Comparison of ENCODE assay signal across 9 cellular contexts in genomic region chr7:5591547-5591899, GRCh38. TPM values are rescaled to one million over a fixed set of nuclear protein-coding genes. Genes with fewer than 3 reads are reported as not detected.
DNase-seq lines count a peak whose midpoint lies in the region; ATAC-seq and TF ChIP-seq lines count a peak whose summit lies in the region.
"Had no signal": no experiment of that assay in that cellular context is flagged by ENCODE, and none has a peak within 500 bp of the region (broad histone marks: within the 10 kb centered on the region; RNA-seq: fewer than 3 reads in every experiment).

No MANE protein-coding gene starts in this region.

- no peak for TF ChIP-seq CTCF in colonic mucosa (IDR thresholded peaks at IDR 0.05)

- peak overlapping the region; percentile 74 for H3K4me3 Mint-ChIP-seq in central memory CD8-positive, alpha-beta T cell
- H3K4me3 Mint-ChIP-seq in naive B cell = peak overlapping the region in 5 of 8 donors; percentile 22 to 84 (median 58)

- DNase-seq in CD1c-positive myeloid dendritic cell (ENCODE audit: extremely low spot score) (peak; percentile 78), MG63 (peak; percentile 83), naive B cell (no peak), NCI-H1417 treated with DMSO at 0.1 percent for 48 hours (lab: John Stamatoyannopoulos, UW) (no peak), colonic mucosa (no peak), NCI-H1105 treated with DMSO at 0.1 percent for 48 hours (lab: John Stamatoyannopoulos, UW) (no peak)
- no peak for DNase-seq in central memory CD8-positive, alpha-beta T cell (ENCODE audit: low spot score in 2 of 2)
- DNase-seq in activated T-cell treated with anti-CD3 and anti-CD28 coated beads, Interleukin-2, amount 50 U/mL, for 48 hours = no peak
- DNase-seq: natural killer cell had no signal

- H3K4me1 ChIP-seq in colonic mucosa = peaks cover 11% of the 10 kb centered on the region

- H3K9me3 ChIP-seq in MG63 (no peaks in the 10 kb centered on the region), colonic mucosa (no peaks in the 10 kb centered on the region)

- H3K27me3 ChIP-seq in MG63 = no peaks in the 10 kb centered on the region
- H3K27me3 ChIP-seq in colonic mucosa = peaks cover 39% of the 10 kb centered on the region

- peaks cover 19% of the 10 kb centered on the region for H3K4me1 Mint-ChIP-seq in central memory CD8-positive, alpha-beta T cell
- H3K4me1 Mint-ChIP-seq in naive B cell = peaks cover 19 to 45% (median 37%) of the 10 kb centered on the region in 3 donors

- intact Hi-C loops in colonic mucosa (cut with DNase I) = no loop called here

- no peak overlapping the region for H3K9ac ChIP-seq in colonic mucosa (ENCODE audit: low read depth in 2 of 2, low read length in 2 of 2)

- no peak overlapping the region for H3K27ac Mint-ChIP-seq in central memory CD8-positive, alpha-beta T cell (ENCODE audit: low read depth)
- H3K27ac Mint-ChIP-seq in naive B cell = peak overlapping the region in 1 of 6 donors; percentile 52

- H3K27ac ChIP-seq in colonic mucosa = no peak overlapping the region

- no peak overlapping the region for H3K4me3 ChIP-seq in MG63
- no peak overlapping the region for H3K4me3 ChIP-seq in colonic mucosa

- ATAC-seq in central memory CD8-positive, alpha-beta T cell (replicated peaks; ENCODE audit: extremely low read depth, poor library complexity, severe bottlenecking) = no peak
- peak in 1 of 2 donors; percentile 18 for ATAC-seq in naive B cell (ENCODE audit: low read depth in 2 of 2)

- H3K9me3 Mint-ChIP-seq in central memory CD8-positive, alpha-beta T cell = no peaks in the 10 kb centered on the region
- H3K9me3 Mint-ChIP-seq in naive B cell = no peaks in the 10 kb centered on the region
- H3K9me3 Mint-ChIP-seq: natural killer cell had no signal

- H3K36me3 ChIP-seq in MG63 (peaks cover under 1% of the 10 kb centered on the region; the same call in 1 of the 2 replicates), colonic mucosa (no peaks in the 10 kb centered on the region)

- peaks cover 6% of the 10 kb centered on the region for H3K36me3 Mint-ChIP-seq in central memory CD8-positive, alpha-beta T cell (ENCODE audit: insufficient read depth)
- H3K36me3 Mint-ChIP-seq in naive B cell = peaks cover 0 to 7% of the 10 kb centered on the region in 2 donors
- H3K36me3 Mint-ChIP-seq: natural killer cell had no signal

- peaks cover 28% of the 10 kb centered on the region for H3K27me3 Mint-ChIP-seq in central memory CD8-positive, alpha-beta T cell
- H3K27me3 Mint-ChIP-seq in naive B cell = peaks cover 13 to 27% (median 21%) of the 10 kb centered on the region in 3 donors

RNA-seq across cellular contexts. Expression of gene FSCN1, which starts 1.1 kb away (rescaled TPM):
- 88.9 and 159 TPM in 2 replicates for total RNA-seq in MG63 (2014; rRNA removed; shearing (Covaris generic); ENCODE audit: low replicate concordance)
- polyA plus RNA-seq in naive B cell (ENCODE audit: low read depth in 6 of 6) = under 1 TPM in 5 of 6 donors, not detected in 1; 0.08 to 0.46 (median 0.13) TPM
- total RNA-seq in colonic mucosa = 10 to 100 TPM in 1 of 2 donors, 1 to 10 TPM in 1; 9.2 to 11.2 TPM

Comparison
In these comparisons a context has a peak if more than half of its experiments do, and no peak if none do; other contexts are left out.
1. DNase-seq: peak in CD1c-positive myeloid dendritic cell (single experiment) and MG63 (single experiment); none in central memory CD8-positive, alpha-beta T cell (0 of 2), naive B cell (single experiment), NCI-H1417 treated with DMSO at 0.1 percent for 48 hours (single experiment), colonic mucosa (single experiment), NCI-H1105 treated with DMSO at 0.1 percent for 48 hours (single experiment) and activated T-cell treated with anti-CD3 and anti-CD28 coated beads, Interleukin-2, amount 50 U/mL, for 48 hours (0 of 2).